ENCODE assay signal across 8 cellular contexts in genomic region chr14:69611264-69612013, GRCh38. TPM values are rescaled to one million over a fixed set of nuclear protein-coding genes. Genes with fewer than 3 reads are reported as not detected.
DNase-seq lines count a peak whose midpoint lies in the region; ATAC-seq and TF ChIP-seq lines count a peak whose summit lies in the region.

Gene SUSD6, plus strand, starts transcription at chr14:69611596. Its CDS starts 46,997 bp downstream, at chr14:69658593.

- TF ChIP-seq CTCF in HEK293 (tag by site-specific recombination; IDR thresholded peaks at IDR 0.05), result no peak
- TF ChIP-seq CTCF in NB4 (IDR thresholded peaks at IDR 0.05; ENCODE audit: low read depth, low read length), result no peak
- TF ChIP-seq CTCF in SK-N-SH (IDR thresholded peaks at IDR 0.05), result no peak
- TF ChIP-seq CTCF in gastroesophageal sphincter (IDR thresholded peaks at IDR 0.05), result no peak

- peaks cover 33% of the 10 kb centered on the region for H3K79me2 ChIP-seq in SK-N-SH (ENCODE audit: insufficient read depth)

- WGBS in SK-N-SH (ENCODE audit: low lambda C conversion rate), result 2% methylated on average over 49 of the region's 103 CpGs
- 0% methylated on average over 4 to 7 of the region's 103 CpGs for WGBS in gastroesophageal sphincter (ENCODE audit: low coverage in 1 of 2), 2 donors

- H3K4me3 ChIP-seq in HEK293 (ENCODE audit: low read depth, low read length) (peak within 1 kb of the TSS; percentile 72), NB4 (ENCODE audit: low read depth, low read length) (peak within 1 kb of the TSS; percentile 71), SK-N-SH (ENCODE audit: low read depth in 2 of 2, low read length in 1 of 2) (peak within 1 kb of the TSS; percentile 81 to 82), gastroesophageal sphincter (peak within 1 kb of the TSS; percentile 68 to 90)

- peak within 1 kb of the TSS; percentile 84 for H3K4me2 ChIP-seq in SK-N-SH

- no peak for TF ChIP-seq EP300 in SK-N-SH (IDR thresholded peaks at IDR 0.05; ENCODE audit: borderline replicate concordance in 1 of 2, low read depth in 1 of 2, low read length in 1 of 2)
- TF ChIP-seq EP300 in gastroesophageal sphincter (IDR thresholded peaks at IDR 0.05), result no peak

- H3K36me3 ChIP-seq in ES-I3 (ENCODE audit: insufficient read depth, low read length), result no peaks in the 10 kb centered on the region
- no peaks in the 10 kb centered on the region for H3K36me3 ChIP-seq in HEK293 (ENCODE audit: control insufficient read depth in 2 of 2, insufficient read depth in 1 of 2, low read length in 2 of 2)
- H3K36me3 ChIP-seq in SK-N-SH (replicated peaks in 1 of 2; ENCODE audit: control insufficient read depth in 1 of 2, insufficient read depth in 2 of 2, low read length in 1 of 2), result no peaks in the 10 kb centered on the region
- no peaks in the 10 kb centered on the region for H3K36me3 ChIP-seq in gastroesophageal sphincter

- POLR2A ChIA-PET in HEK293 (lab: Yijun Ruan, JAX), result interaction anchor here (0.6 to 1.9 kb wide), 10 partner anchors 23 to 685 kb away, joined by 3 to 5 read pairs (median 4); partner anchors contain the start of gene SRSF5
- POLR2A ChIA-PET in SK-N-SH (lab: Yijun Ruan, JAX), result interaction anchor here (1.0 to 1.6 kb wide), 3 partner anchors 116 to 159 kb away, joined by 3 to 5 read pairs (median 3); partner anchors contain the start of gene SRSF5

- TF ChIP-seq POLR2A in NB4 (IDR thresholded peaks at IDR 0.05; ENCODE audit: extremely low read depth, insufficient read length) (peak; percentile 26), gastroesophageal sphincter (IDR thresholded peaks at IDR 0.05) (peak; percentile 80 to 82)

- DNase-seq in NB4 (ENCODE audit: low read depth), result peak; percentile 92
- DNase-seq in SK-N-SH, result peak; percentile 98
- peak; percentile 91 for DNase-seq in activated naive CD4-positive, alpha-beta T cell treated with anti-CD3 and anti-CD28 coated beads, Interleukin-2, amount 10 ng/mL, durations not matched to agents 7 days and 5 days
- DNase-seq in nucleus accumbens (lab: John Stamatoyannopoulos, UW), result peak; percentile 22 to 98 (median 90)
- DNase-seq in superior temporal gyrus (ENCODE audit: extremely low spot score), result peak; percentile 88

- H3F3A ChIP-seq in SK-N-SH (replicated peaks; ENCODE audit: insufficient read depth), result peaks cover 7% of the 10 kb centered on the region

- H3K4me1 ChIP-seq in ES-I3 (ENCODE audit: insufficient read depth, low read length) (peaks cover 11% of the 10 kb centered on the region), HEK293 (ENCODE audit: control insufficient read depth, insufficient read depth, low read length) (peaks cover 21% of the 10 kb centered on the region), SK-N-SH (ENCODE audit: control insufficient read depth in 1 of 2, insufficient read depth in 2 of 2, low read depth in 1 of 2, low read length in 1 of 2) (peaks cover 4 to 31% of the 10 kb centered on the region in 2 experiments; a peak in 3 of 4 replicates), gastroesophageal sphincter (peaks cover 15 to 56% (median 34%) of the 10 kb centered on the region in 3 donors)

- no peaks in the 10 kb centered on the region for H4K20me1 ChIP-seq in SK-N-SH (ENCODE audit: insufficient read depth)

- H3K9me3 Mint-ChIP-seq in activated naive CD4-positive, alpha-beta T cell treated with anti-CD3 and anti-CD28 coated beads, Interleukin-2, amount 10 ng/mL, durations not matched to agents 7 days and 5 days, result no peaks in the 10 kb centered on the region

- no peak for TF ChIP-seq RAD21 in SK-N-SH (IDR thresholded peaks at IDR 0.05; ENCODE audit: low read length)

- peaks cover 64% of the 10 kb centered on the region for H3K4me1 Mint-ChIP-seq in activated naive CD4-positive, alpha-beta T cell treated with anti-CD3 and anti-CD28 coated beads, Interleukin-2, amount 10 ng/mL, durations not matched to agents 7 days and 5 days

- peak; percentile 93 for ATAC-seq in gastroesophageal sphincter

- peak within 1 kb of the TSS; percentile 99 for H3K27ac Mint-ChIP-seq in activated naive CD4-positive, alpha-beta T cell treated with anti-CD3 and anti-CD28 coated beads, Interleukin-2, amount 10 ng/mL, durations not matched to agents 7 days and 5 days

- CTCF ChIA-PET in HEK293 (lab: Yijun Ruan, JAX) (interaction anchor here (0.6 to 0.9 kb wide), 3 partner anchors 8 to 35 kb away, joined by 3 to 4 read pairs (median 3); no protein-coding TSS in a partner anchor), SK-N-SH (lab: Yijun Ruan, JAX) (interaction anchor here (1.0 to 12.2 kb wide), 11 partner anchors 10 to 116 kb away, joined by 3 to 96 read pairs (median 5); partner anchors contain the start of gene CCDC177)
- CTCF ChIA-PET in activated naive CD4-positive, alpha-beta T cell treated with anti-CD3 and anti-CD28 coated beads, Interleukin-2, amount 10 ng/mL, durations not matched to agents 7 days and 5 days (lab: Charles Lee), result interaction anchor here (0.6 to 1.6 kb wide), 9 partner anchors 10 to 115 kb away, joined by 3 to 7 read pairs (median 3); no protein-coding TSS in a partner anchor

- peak within 1 kb of the TSS; percentile 99 for H3K4me3 Mint-ChIP-seq in activated naive CD4-positive, alpha-beta T cell treated with anti-CD3 and anti-CD28 coated beads, Interleukin-2, amount 10 ng/mL, durations not matched to agents 7 days and 5 days

- H3K9me2 ChIP-seq in SK-N-SH, result no peaks in the 10 kb centered on the region

- no peaks in the 10 kb centered on the region for H3K27me3 ChIP-seq in SK-N-SH (ENCODE audit: insufficient read depth)
- H3K27me3 ChIP-seq in gastroesophageal sphincter, result no peaks in the 10 kb centered on the region

- H2AFZ ChIP-seq in SK-N-SH (ENCODE audit: low read depth), result peak within 1 kb of the TSS; percentile 98

- H3K36me3 Mint-ChIP-seq in activated naive CD4-positive, alpha-beta T cell treated with anti-CD3 and anti-CD28 coated beads, Interleukin-2, amount 10 ng/mL, durations not matched to agents 7 days and 5 days, result peaks cover 18% of the 10 kb centered on the region

- H3K27me3 Mint-ChIP-seq in activated naive CD4-positive, alpha-beta T cell treated with anti-CD3 and anti-CD28 coated beads, Interleukin-2, amount 10 ng/mL, durations not matched to agents 7 days and 5 days, result no peaks in the 10 kb centered on the region

- H3K9me3 ChIP-seq in ES-I3 (ENCODE audit: control insufficient read depth, insufficient read depth, low read length), result no peaks in the 10 kb centered on the region; the same call in 1 of the 2 replicates
- no peaks in the 10 kb centered on the region for H3K9me3 ChIP-seq in HEK293 (ENCODE audit: control insufficient read depth, insufficient read depth, low read depth, low read length)
- H3K9me3 ChIP-seq in SK-N-SH, result no peaks in the 10 kb centered on the region
- H3K9me3 ChIP-seq in gastroesophageal sphincter, result no peaks in the 10 kb centered on the region

- peak within 1 kb of the TSS; percentile 78 for H3K9ac ChIP-seq in ES-I3 (ENCODE audit: low read depth, low read length)
- H3K9ac ChIP-seq in SK-N-SH, result peak within 1 kb of the TSS; percentile 76

- H3K27ac ChIP-seq in HEK293 (ENCODE audit: extremely low read depth, low read depth, low read length) (peak within 1 kb of the TSS; percentile 73), SK-N-SH (ENCODE audit: low read depth in 2 of 2, low read length in 1 of 2) (peak within 1 kb of the TSS; percentile 64 to 89), gastroesophageal sphincter (peak within 1 kb of the TSS; percentile 77 to 100 (median 99))

TF ChIP-seq in HEK293, 187 proteins besides CTCF, POLR2A, EP300 and RAD21 (continues in another document):
- no peak for TF ChIP-seq ZNF398 (tag by site-specific recombination; IDR thresholded peaks at IDR 0.05)

TF ChIP-seq in SK-N-SH, 30 proteins besides CTCF, POLR2A, EP300 and RAD21 (continues in another document):
- no peak for TF ChIP-seq RXRA (IDR thresholded peaks at IDR 0.05; ENCODE audit: borderline replicate concordance, low read depth)
- peak; percentile 49; the same call in 1 of the 2 replicates for TF ChIP-seq SIN3A (IDR thresholded peaks at IDR 0.05; ENCODE audit: borderline replicate concordance, low read depth, low read length)
- peak; percentile 51 for TF ChIP-seq CHD2 (IDR thresholded peaks at IDR 0.05; ENCODE audit: low read length, partially characterized antibody)
- no peak for TF ChIP-seq TCF12 (IDR thresholded peaks at IDR 0.05)
- no peak for TF ChIP-seq POLR2AphosphoS5 (IDR thresholded peaks at IDR 0.05; ENCODE audit: low read depth, low read length)
- no peak for TF ChIP-seq SMC3 (IDR thresholded peaks at IDR 0.05; ENCODE audit: low read depth, low read length)
- no peak for TF ChIP-seq IRF3 (IDR thresholded peaks at IDR 0.05; ENCODE audit: low read depth, low read length)
- no peak for TF ChIP-seq USF2 (IDR thresholded peaks at IDR 0.05; ENCODE audit: borderline replicate concordance, low read depth, low read length)

RNA-seq across cellular contexts. Expression of gene SUSD6, which starts in this region (rescaled TPM):
- polyA plus RNA-seq in SK-N-SH (2012; rRNA removed), result 8.5 and 9.5 TPM in 2 replicates
- polyA plus RNA-seq in SK-N-SH (2012; cell fraction: cytosol; rRNA removed), result 5.2 and 7.2 TPM in 2 replicates
- polyA plus RNA-seq in SK-N-SH (2012; cell fraction: nucleus; rRNA removed), result 16.8 and 20.7 TPM in 2 replicates
- total RNA-seq in gastroesophageal sphincter, result 10 to 100 TPM; 24.4 to 40.6 (median 38.5) TPM

Comparison
In these comparisons a context has a peak if more than half of its experiments do, and no peak if none do; other contexts are left out.
1. Peak in every context shown above with its lines: DNase-seq, ATAC-seq, H3K4me3 ChIP-seq and H3K27ac ChIP-seq.